In the genomic region with DNA sequence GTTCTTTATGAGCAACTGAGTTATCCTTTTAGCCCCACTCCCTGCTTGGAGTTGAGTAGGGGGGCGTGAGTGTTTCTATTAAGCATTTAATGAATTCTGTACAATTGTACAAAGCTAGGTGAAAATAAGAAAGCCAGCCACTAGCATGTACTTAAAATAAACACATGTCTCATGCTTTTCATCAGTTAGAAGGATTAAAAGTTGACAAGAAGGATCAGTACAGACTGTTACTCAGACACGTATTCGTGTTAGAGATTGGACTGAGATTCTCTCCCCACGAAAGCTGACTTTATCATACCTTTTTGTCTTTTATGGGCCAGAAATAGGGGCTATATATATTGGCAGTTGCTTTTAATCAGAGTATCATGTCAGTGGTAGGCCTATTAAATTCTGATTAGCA, we compare ENCODE assay signal across 10 cellular contexts. TPM values are rescaled to one million over a fixed set of nuclear protein-coding genes. Genes with fewer than 3 reads are reported as not detected.
DNase-seq lines count a peak whose midpoint lies in the region; ATAC-seq, FAIRE-seq and TF ChIP-seq lines count a peak whose summit lies in the region.
"Had no signal": no experiment of that assay in that cellular context is flagged by ENCODE, and none has a peak within 500 bp of the region (broad histone marks: within the 10 kb centered on the region; RNA-seq: fewer than 3 reads in every experiment).

No MANE protein-coding gene starts in this region.

- H3K36me3 ChIP-seq in HepG2 (replicated peaks in 1 of 2; ENCODE audit: control insufficient read depth in 1 of 2, insufficient read depth in 2 of 2, low read length in 2 of 2) (no peaks in the 10 kb centered on the region; a peak in 1 of 5 replicates), right lobe of liver (no peaks in the 10 kb centered on the region), iPS-20b (ENCODE audit: insufficient read depth, low read depth, low read length) (no peaks in the 10 kb centered on the region), urinary bladder (ENCODE audit: insufficient read depth) (no peaks in the 10 kb centered on the region), colonic mucosa (no peaks in the 10 kb centered on the region)

- H3K27me3 Mint-ChIP-seq in activated T-helper 1 cell treated with anti-CD3 and anti-CD28 coated beads, Interleukin-12 subunit alpha, Interleukin-12 subunit beta, Interleukin-2, Interleukin-4 antibody, amounts not matched to agents 30 ng/mL and 10 ng/mL and 1 ng/mL, durations not matched to agents 14 hours and 24 hours and 36 hours (ENCODE audit: insufficient read depth) = no peaks in the 10 kb centered on the region

- H3K27ac ChIP-seq in HepG2 (ENCODE audit: extremely low read length, insufficient read depth, low read length) (no peak overlapping the region), right lobe of liver (no peak overlapping the region), iPS-20b (ENCODE audit: low read length) (no peak overlapping the region), urinary bladder (ENCODE audit: low read depth) (no peak overlapping the region), colonic mucosa (no peak overlapping the region)

- peak overlapping the region; percentile 98 for H3K4me3 Mint-ChIP-seq in activated T-helper 1 cell treated with anti-CD3 and anti-CD28 coated beads, Interleukin-12 subunit alpha, Interleukin-12 subunit beta, Interleukin-2, Interleukin-4 antibody, amounts not matched to agents 30 ng/mL and 10 ng/mL and 1 ng/mL, durations not matched to agents 14 hours and 24 hours and 36 hours

- 94% methylated on average over 4 of the region's 4 CpGs for WGBS in HepG2 (ENCODE audit: low lambda C conversion rate)
- WGBS in right lobe of liver (ENCODE audit: insufficient coverage, low coverage, low lambda C conversion rate, missing lambda C conversion rate) = 87% methylated on average over 4 of the region's 4 CpGs
- 74% methylated on average over 4 of the region's 4 CpGs for WGBS in urinary bladder

- H3K27me3 ChIP-seq in HepG2 (ENCODE audit: control insufficient read depth in 1 of 2, insufficient read depth in 2 of 2, low read length in 2 of 2) (peaks cover 0 to 2% of the 10 kb centered on the region in 2 experiments; a peak in 1 of 5 replicates), right lobe of liver (no peaks in the 10 kb centered on the region), iPS-20b (ENCODE audit: insufficient read depth, low read length) (peaks cover 37% of the 10 kb centered on the region), colonic mucosa (no peaks in the 10 kb centered on the region)

- H3K4me2 ChIP-seq in HepG2 (ENCODE audit: low read depth, low read length) = peak overlapping the region; percentile 79

- H2AFZ ChIP-seq in HepG2 (ENCODE audit: low read length) = no peak overlapping the region

- H3K4me1 Mint-ChIP-seq in activated T-helper 1 cell treated with anti-CD3 and anti-CD28 coated beads, Interleukin-12 subunit alpha, Interleukin-12 subunit beta, Interleukin-2, Interleukin-4 antibody, amounts not matched to agents 30 ng/mL and 10 ng/mL and 1 ng/mL, durations not matched to agents 14 hours and 24 hours and 36 hours (ENCODE audit: low read depth) = peaks cover 41% of the 10 kb centered on the region

- POLR2A ChIA-PET in HepG2 (lab: Yijun Ruan, JAX) = no interaction called here

- no peak for TF ChIP-seq RAD21 in HepG2 (CRISPR knock-in tag; IDR thresholded peaks at IDR 0.05)

- H3K27ac Mint-ChIP-seq in activated T-helper 1 cell treated with anti-CD3 and anti-CD28 coated beads, Interleukin-12 subunit alpha, Interleukin-12 subunit beta, Interleukin-2, Interleukin-4 antibody, amounts not matched to agents 30 ng/mL and 10 ng/mL and 1 ng/mL, durations not matched to agents 14 hours and 24 hours and 36 hours = peak overlapping the region; percentile 98

- H4K20me1 ChIP-seq in HepG2 (ENCODE audit: insufficient read depth, low read length) = peaks cover 6% of the 10 kb centered on the region; the same call in 1 of the 2 replicates

- in situ Hi-C loops in HepG2 (cut with HindIII; ENCODE audit: extremely low pct_ligation_motif_present, low pct_unique_long_range_greater_than_20kb) = no loop called here

- peak overlapping the region; percentile 65 to 100 (median 97); a peak in 5 of 6 replicates for H3K4me3 ChIP-seq in HepG2 (replicated peaks in 1 of 3; ENCODE audit: insufficient read depth in 1 of 3, low read depth in 2 of 3, low read length in 3 of 3)
- H3K4me3 ChIP-seq in right lobe of liver = no peak overlapping the region
- H3K4me3 ChIP-seq in iPS-20b (ENCODE audit: low read length) = peak overlapping the region; percentile 93
- peak overlapping the region; percentile 11 for H3K4me3 ChIP-seq in urinary bladder (ENCODE audit: low read depth, low read length)
- no peak overlapping the region for H3K4me3 ChIP-seq in colonic mucosa

- TF ChIP-seq POLR2A in HepG2 (IDR thresholded peaks at IDR 0.05; ENCODE audit: insufficient read depth in 1 of 2, low read depth in 2 of 2, low read length in 2 of 2) (no peak), right lobe of liver (IDR thresholded peaks at IDR 0.05) (no peak)

- H3K9ac ChIP-seq in HepG2 (ENCODE audit: insufficient read depth, low read depth, low read length) (peak overlapping the region; percentile 96; the same call in 1 of the 2 replicates), iPS-20b (ENCODE audit: low read depth, low read length) (no peak overlapping the region; the same call in 1 of the 2 replicates), colonic mucosa (ENCODE audit: low read depth in 2 of 2, low read length in 2 of 2) (no peak overlapping the region)

- intact Hi-C loops in HepG2 (cut with micrococcal nuclease; ENCODE audit: unreplicated experiment) (no loop called here), right lobe of liver (cut with DNase I) (no loop called here), colonic mucosa (cut with DNase I) (no loop called here)
- intact Hi-C loops in activated T-helper 1 cell treated with anti-CD3 and anti-CD28 coated beads, Interleukin-12 subunit alpha, Interleukin-12 subunit beta, Interleukin-2, Interleukin-4 antibody, amounts not matched to agents 30 ng/mL and 10 ng/mL and 1 ng/mL, durations not matched to agents 14 hours and 24 hours and 36 hours (cut with micrococcal nuclease) = no loop called here

- H3K9me3 Mint-ChIP-seq in activated T-helper 1 cell treated with anti-CD3 and anti-CD28 coated beads, Interleukin-12 subunit alpha, Interleukin-12 subunit beta, Interleukin-2, Interleukin-4 antibody, amounts not matched to agents 30 ng/mL and 10 ng/mL and 1 ng/mL, durations not matched to agents 14 hours and 24 hours and 36 hours = no peaks in the 10 kb centered on the region

- no peak for TF ChIP-seq CTCF in HepG2 (CRISPR knock-in tag; IDR thresholded peaks at IDR 0.05)
- TF ChIP-seq CTCF in right lobe of liver (IDR thresholded peaks at IDR 0.05) = no peak
- TF ChIP-seq CTCF in colonic mucosa (IDR thresholded peaks at IDR 0.05) = no peak

- peaks cover 66% of the 10 kb centered on the region for H3K79me2 ChIP-seq in HepG2 (ENCODE audit: insufficient read depth, low read length)

- H3K4me1 ChIP-seq in HepG2 (ENCODE audit: insufficient read depth, low read length) (peaks cover 37% of the 10 kb centered on the region), right lobe of liver (peaks cover 0 to 13% (median 0%) of the 10 kb centered on the region in 4 donors), iPS-20b (ENCODE audit: insufficient read depth, low read length) (peaks cover 17% of the 10 kb centered on the region; the same call in 1 of the 2 replicates), urinary bladder (ENCODE audit: insufficient read depth) (no peaks in the 10 kb centered on the region), colonic mucosa (peaks cover 5% of the 10 kb centered on the region)

- DNase-seq in HepG2 (ENCODE audit: low spot score) = no peak
- no peak for DNase-seq in right lobe of liver
- DNase-seq in activated T-helper 1 cell treated with anti-CD3 and anti-CD28 coated beads, Interleukin-12 subunit alpha, Interleukin-12 subunit beta, Interleukin-2, Interleukin-4 antibody, amounts not matched to agents 30 ng/mL and 10 ng/mL and 1 ng/mL, durations not matched to agents 14 hours and 24 hours and 36 hours (ENCODE audit: low spot score) = no peak
- DNase-seq in D341Med (ENCODE audit: low spot score) = no peak
- no peak for DNase-seq in ureter (ENCODE audit: low spot score)
- no peak for DNase-seq in colonic mucosa
- DNase-seq: DMS 273 treated with DMSO at 0.1 percent for 48 hours, islet precursor cell had no signal

- CTCF ChIA-PET in HepG2 (lab: Yijun Ruan, JAX; ENCODE audit: low intra/inter-chr PET ratio, low total read pairs) = interaction anchor here (0.9 kb wide), 1 partner anchor 311 kb away, joined by 3 read pairs; no protein-coding TSS in a partner anchor

- no peak for TF ChIP-seq EP300 in HepG2 (IDR thresholded peaks at IDR 0.05; ENCODE audit: low read depth in 2 of 2, low read length in 2 of 2)
- no peak for TF ChIP-seq EP300 in HepG2 (CRISPR knock-in tag; IDR thresholded peaks at IDR 0.05; ENCODE audit: borderline replicate concordance)

- H3K9me3 ChIP-seq in HepG2 (ENCODE audit: low read length) (no peaks in the 10 kb centered on the region), right lobe of liver (no peaks in the 10 kb centered on the region), iPS-20b (ENCODE audit: insufficient read depth, low read depth, low read length) (no peaks in the 10 kb centered on the region), colonic mucosa (no peaks in the 10 kb centered on the region)

- BruUV-seq in HepG2 (replicated peaks; lab: Mats Ljungman, UMichigan) = no TSS peak

- no peak for FAIRE-seq in HepG2 (lab: Jason Lieb, UNC)

- ATAC-seq in HepG2 (no peak), right lobe of liver (no peak)

- peaks cover 12% of the 10 kb centered on the region for H3K36me3 Mint-ChIP-seq in activated T-helper 1 cell treated with anti-CD3 and anti-CD28 coated beads, Interleukin-12 subunit alpha, Interleukin-12 subunit beta, Interleukin-2, Interleukin-4 antibody, amounts not matched to agents 30 ng/mL and 10 ng/mL and 1 ng/mL, durations not matched to agents 14 hours and 24 hours and 36 hours (ENCODE audit: low read depth)

RNA-seq across cellular contexts. Expression of a gene that starts 1.7 kb away (rescaled TPM):
- total RNA-seq in HepG2 (2016; rRNA removed; fragmentation: Illumina TruSeq; extraction: Trizol) (24.8 and 27.6 TPM in 2 replicates), right lobe of liver (1 to 10 TPM; 2.6 to 4.7 (median 3.3) TPM), urinary bladder (39.9 TPM), ureter (10.3 TPM), colonic mucosa (1 to 10 TPM; 4.8 to 5.1 TPM)
- 7.1 and 10.7 TPM in 2 replicates for total RNA-seq in HepG2 (2016; cell fraction: cytosol; rRNA removed; fragmentation: Illumina TruSeq; extraction: Trizol; ENCODE audit: low read depth)
- 29.5 and 35.3 TPM in 2 replicates for total RNA-seq in HepG2 (2016; cell fraction: insoluble cytoplasmic fraction; rRNA removed; fragmentation: Illumina TruSeq; extraction: Trizol)
- total RNA-seq in HepG2 (2016; cell fraction: membrane; rRNA removed; fragmentation: Illumina TruSeq; extraction: Trizol) = 14.0 and 17.8 TPM in 2 replicates
- total RNA-seq in HepG2 (2016; cell fraction: nucleus; rRNA removed; fragmentation: Illumina TruSeq; extraction: Trizol) = 26.6 and 30.2 TPM in 2 replicates
- polyA plus RNA-seq in HepG2 (2011; rRNA removed) (22.1 and 26.4 TPM in 2 replicates), urinary bladder (14.6 TPM)
- 12.7 and 16.8 TPM in 2 replicates for polyA plus RNA-seq in HepG2 (2011; cell fraction: cytosol; rRNA removed)
- 18.7 and 22.0 TPM in 2 replicates for polyA plus RNA-seq in HepG2 (2011; cell fraction: nucleus; rRNA removed)
- 11.0 and 12.2 TPM in 2 replicates for polyA plus RNA-seq in HepG2 (2012)
- 1.6 and 1.8 TPM in 2 replicates for polyA plus RNA-seq in HepG2 (2016; cell fraction: cytosol; fragmentation: Illumina TruSeq; extraction: Trizol; ENCODE audit: low read depth)
- 21.4 and 22.2 TPM in 2 replicates for polyA plus RNA-seq in HepG2 (2016; cell fraction: insoluble cytoplasmic fraction; fragmentation: Illumina TruSeq; extraction: Trizol; ENCODE audit: low read depth)
- polyA plus RNA-seq in HepG2 (2016; cell fraction: membrane; fragmentation: Illumina TruSeq; extraction: Trizol; ENCODE audit: low read depth) = 3.8 TPM in 2 replicates
- 27.2 and 28.0 TPM in 2 replicates for polyA plus RNA-seq in HepG2 (2016; cell fraction: nucleus; fragmentation: Illumina TruSeq; extraction: Trizol; ENCODE audit: insufficient read depth, low read depth)
- 12.3 and 24.7 TPM in 2 replicates for polyA minus RNA-seq in HepG2 (2011; rRNA and poly(A)+ RNA removed; ENCODE audit: low replicate concordance)
- polyA minus RNA-seq in HepG2 (2011; cell fraction: cytosol; rRNA and poly(A)+ RNA removed) = 15.3 and 17.6 TPM in 2 replicates
- 33.7 and 35.9 TPM in 2 replicates for polyA minus RNA-seq in HepG2 (2011; cell fraction: nucleus; rRNA and poly(A)+ RNA removed)
- 14.7 and 15.3 TPM in 2 replicates for total RNA-seq in activated T-helper 1 cell treated with anti-CD3 and anti-CD28 coated beads, Interleukin-12 subunit alpha, Interleukin-12 subunit beta, Interleukin-2, Interleukin-4 antibody, amounts not matched to agents 30 ng/mL and 10 ng/mL and 1 ng/mL, durations not matched to agents 14 hours and 24 hours and 36 hours

Comparison
In these comparisons a context has a peak if more than half of its experiments do, and no peak if none do; other contexts are left out.
1. H3K4me3 ChIP-seq: peak in HepG2 (3 of 3), iPS-20b (single experiment) and urinary bladder (single experiment); none in right lobe of liver (0 of 3) and colonic mucosa (single experiment).